ENCODE assay signal across 25 cellular contexts in genomic region chr1:245457562-245457961, GRCh38.
DNase-seq lines count a peak whose midpoint lies in the region; ATAC-seq, FAIRE-seq and TF ChIP-seq lines count a peak whose summit lies in the region.
"Had no signal": no experiment of that assay in that cellular context is flagged by ENCODE, and none has a peak within 500 bp of the region (broad histone marks: within the 10 kb centered on the region; RNA-seq: fewer than 3 reads in every experiment).

No MANE protein-coding gene starts in this region.

- TF ChIP-seq POLR2A in HepG2 (IDR thresholded peaks at IDR 0.05; ENCODE audit: insufficient read depth in 1 of 2, low read depth in 2 of 2, low read length in 2 of 2) (no peak), right lobe of liver (IDR thresholded peaks at IDR 0.05) (no peak), K562 (conservative IDR thresholded peaks at IDR 0.05) (no peak)

- intact Hi-C loops in HepG2 (cut with micrococcal nuclease; ENCODE audit: unreplicated experiment): no loop called here
- intact Hi-C loops in right lobe of liver (cut with DNase I): no loop called here
- intact Hi-C loops in K562 (cut with micrococcal nuclease): no loop called here

- WGBS in HepG2 (ENCODE audit: low lambda C conversion rate): 27% methylated on average over 1 of the region's 1 CpG
- WGBS in right lobe of liver (ENCODE audit: insufficient coverage, low coverage, low lambda C conversion rate, missing lambda C conversion rate): 16% methylated on average over 1 of the region's 1 CpG
- WGBS in K562 (ENCODE audit: insufficient coverage, low coverage, missing lambda C conversion rate): 4% methylated on average over 1 of the region's 1 CpG

- H3K4me3 ChIP-seq in HepG2 (replicated peaks in 1 of 3; ENCODE audit: insufficient read depth in 1 of 3, low read depth in 2 of 3, low read length in 3 of 3) (no peak overlapping the region), right lobe of liver (no peak overlapping the region), K562 (no peak overlapping the region)
- H3K4me3 ChIP-seq: A549; BLaER1 treated with 17β-estradiol and CSF1 and Interleukin-3, amounts not matched to agents 10 nM and 100 nM; GM12878 had no signal

- CTCF ChIA-PET in HepG2 (lab: Yijun Ruan, JAX; ENCODE audit: low intra/inter-chr PET ratio, low total read pairs): no interaction called here
- CTCF ChIA-PET in K562 (lab: Yijun Ruan, JAX; ENCODE audit: low intra/inter-chr PET ratio): no interaction called here

- H3K4me2 ChIP-seq in HepG2 (ENCODE audit: low read depth, low read length) (no peak overlapping the region), K562 (ENCODE audit: insufficient read depth, low read length) (no peak overlapping the region)
- H3K4me2 ChIP-seq: A549 had no signal

- no peak for FAIRE-seq in HepG2 (lab: Jason Lieb, UNC)
- no peak for FAIRE-seq in K562 (lab: Jason Lieb, UNC)
- FAIRE-seq: A549, GM12878, GM12892, GM18507, GM19239 had no signal

- no peaks in the 10 kb centered on the region for H3K27me3 ChIP-seq in HepG2 (ENCODE audit: control insufficient read depth in 1 of 2, insufficient read depth in 2 of 2, low read length in 2 of 2)
- H3K27me3 ChIP-seq in right lobe of liver: no peaks in the 10 kb centered on the region
- H3K27me3 ChIP-seq in K562 (ENCODE audit: control insufficient read depth in 2 of 2, insufficient read depth in 2 of 2, low read length in 2 of 2): peaks cover 9 to 27% of the 10 kb centered on the region in 2 experiments
- H3K27me3 ChIP-seq: BLaER1 treated with 17β-estradiol and CSF1 and Interleukin-3, amounts not matched to agents 10 nM and 100 nM had no signal

- DNase-seq in HepG2 (ENCODE audit: low spot score) (no peak), right lobe of liver (no peak), K562 (ENCODE audit: extremely low read depth in 1 of 4, low spot score in 3 of 4) (no peak), superior temporal gyrus (ENCODE audit: extremely low spot score) (peak; percentile 4), NCI-H226 (no peak)
- DNase-seq: AML-193; Caco-2; Calu3; CD4-positive, alpha-beta T cell; CD8-positive, alpha-beta T cell; DMS 273 treated with DMSO at 0.1 percent for 48 hours; DMS153; DMS53; DMS79; DND-41; GDM1 had no signal

- H3K79me2 ChIP-seq in HepG2 (ENCODE audit: insufficient read depth, low read length): no peaks in the 10 kb centered on the region
- no peaks in the 10 kb centered on the region for H3K79me2 ChIP-seq in K562 (ENCODE audit: control insufficient read depth, insufficient read depth, low read length)

- H3K27ac ChIP-seq in HepG2 (ENCODE audit: extremely low read length, insufficient read depth, low read length): no peak overlapping the region
- H3K27ac ChIP-seq in right lobe of liver: no peak overlapping the region
- no peak overlapping the region for H3K27ac ChIP-seq in K562 (ENCODE audit: extremely low read depth, low read depth, low read length)
- H3K27ac ChIP-seq: 22Rv1, A549, C4-2B had no signal

- H3K4me1 ChIP-seq in HepG2 (ENCODE audit: insufficient read depth, low read length): peaks cover 25% of the 10 kb centered on the region
- H3K4me1 ChIP-seq in right lobe of liver: no peaks in the 10 kb centered on the region
- no peaks in the 10 kb centered on the region for H3K4me1 ChIP-seq in K562 (replicated peaks in 1 of 2; ENCODE audit: control insufficient read depth in 2 of 2, insufficient read depth in 2 of 2, low read length in 2 of 2)
- H3K4me1 ChIP-seq: A549 had no signal

- H4K20me1 ChIP-seq in HepG2 (ENCODE audit: insufficient read depth, low read length) (no peaks in the 10 kb centered on the region), K562 (replicated peaks; ENCODE audit: control insufficient read depth, insufficient read depth, low read length) (peaks cover 4% of the 10 kb centered on the region; the same call in 1 of the 2 replicates)
- H4K20me1 ChIP-seq: BLaER1 treated with 17β-estradiol and CSF1 and Interleukin-3, amounts not matched to agents 10 nM and 100 nM had no signal

- BruUV-seq in HepG2 (replicated peaks; lab: Mats Ljungman, UMichigan): no TSS peak
- BruUV-seq in K562 (replicated peaks; lab: Mats Ljungman, UMichigan): no TSS peak

- no peak for ATAC-seq in HepG2
- no peak for ATAC-seq in right lobe of liver
- ATAC-seq in K562: no peak
- no peak for ATAC-seq in HG03175 (IDR thresholded peaks at IDR 0.05; ENCODE audit: unreplicated experiment)
- ATAC-seq: A549; CD8-positive, alpha-beta T cell; GM12878 had no signal

- H3K9me3 ChIP-seq in HepG2 (ENCODE audit: low read length) (no peaks in the 10 kb centered on the region), right lobe of liver (no peaks in the 10 kb centered on the region), K562 (replicated peaks; ENCODE audit: control insufficient read depth, insufficient read depth, low read depth, low read length) (no peaks in the 10 kb centered on the region)
- H3K9me3 ChIP-seq: A549; BLaER1 treated with 17β-estradiol and CSF1 and Interleukin-3, amounts not matched to agents 10 nM and 100 nM had no signal

- H3K9ac ChIP-seq in HepG2 (ENCODE audit: insufficient read depth, low read depth, low read length) (no peak overlapping the region), K562 (ENCODE audit: insufficient read depth in 1 of 2, low read depth in 2 of 2, low read length in 2 of 2) (no peak overlapping the region)
- H3K9ac ChIP-seq: BLaER1 treated with 17β-estradiol and CSF1 and Interleukin-3, amounts not matched to agents 10 nM and 100 nM had no signal

- H3K36me3 ChIP-seq in HepG2 (replicated peaks in 1 of 2; ENCODE audit: control insufficient read depth in 1 of 2, insufficient read depth in 2 of 2, low read length in 2 of 2) (no peaks in the 10 kb centered on the region), right lobe of liver (no peaks in the 10 kb centered on the region), K562 (ENCODE audit: control insufficient read depth, insufficient read depth, low read length) (no peaks in the 10 kb centered on the region)
- H3K36me3 ChIP-seq: BLaER1 treated with 17β-estradiol and CSF1 and Interleukin-3, amounts not matched to agents 10 nM and 100 nM had no signal

- TF ChIP-seq EP300 in HepG2 (IDR thresholded peaks at IDR 0.05; ENCODE audit: low read depth in 2 of 2, low read length in 2 of 2) (no peak), HepG2 (CRISPR knock-in tag; IDR thresholded peaks at IDR 0.05; ENCODE audit: borderline replicate concordance) (no peak), K562 (IDR thresholded peaks at IDR 0.05; ENCODE audit: low read length) (no peak)

- POLR2A ChIA-PET in HepG2 (lab: Yijun Ruan, JAX): no interaction called here
- POLR2A ChIA-PET in K562 (lab: Yijun Ruan, JAX): no interaction called here

- H2AFZ ChIP-seq in HepG2 (ENCODE audit: low read length): no peak overlapping the region
- no peak overlapping the region for H2AFZ ChIP-seq in K562 (ENCODE audit: low read depth, low read length)

- TF ChIP-seq CTCF in HepG2 (CRISPR knock-in tag; IDR thresholded peaks at IDR 0.05): no peak
- TF ChIP-seq CTCF in right lobe of liver (IDR thresholded peaks at IDR 0.05): no peak
- no peak for TF ChIP-seq CTCF in K562 (IDR thresholded peaks at IDR 0.05 in 2 of 3, conservative IDR thresholded peaks at IDR 0.05 in 1 of 3; ENCODE audit: insufficient read depth in 2 of 3, low read depth in 1 of 3, low read length in 3 of 3)

- TF ChIP-seq RAD21 in HepG2 (CRISPR knock-in tag; IDR thresholded peaks at IDR 0.05) (no peak), K562 (CRISPR knock-in tag; conservative IDR thresholded peaks at IDR 0.05 in 1 of 2, IDR thresholded peaks at IDR 0.05 in 1 of 2) (no peak)

- in situ Hi-C loops in HepG2 (cut with HindIII; ENCODE audit: extremely low pct_ligation_motif_present, low pct_unique_long_range_greater_than_20kb) (no loop called here), K562 (cut with MboI) (no loop called here)

- no peaks in the 10 kb centered on the region for H3K9me1 ChIP-seq in K562 (ENCODE audit: control insufficient read depth, insufficient read depth, low read length)

TF ChIP-seq in HepG2, 621 proteins besides CTCF, POLR2A, EP300 and RAD21:
- TF ChIP-seq KDM4B (CRISPR knock-in tag; IDR thresholded peaks at IDR 0.05) (no peak), MEIS2 (CRISPR knock-in tag; IDR thresholded peaks at IDR 0.05) (no peak), ATF7 (IDR thresholded peaks at IDR 0.05) (0 out of 2 replicates have a peak, but pooled peaks have one; percentile 10), ATF7 (CRISPR knock-in tag; IDR thresholded peaks at IDR 0.05) (no peak), DPF2 (CRISPR knock-in tag; IDR thresholded peaks at IDR 0.05; ENCODE audit: borderline replicate concordance, low read depth) (no peak)

TF ChIP-seq in K562, 482 proteins besides CTCF, POLR2A, EP300 and RAD21 (continues in another document):
- TF ChIP-seq SNRNP70 (optimal IDR thresholded peaks at IDR 0.05; ENCODE audit: low read depth, low read length) (no peak), ZNF280B (CRISPR knock-in tag; IDR thresholded peaks at IDR 0.05) (no peak), NBN (IDR thresholded peaks at IDR 0.05; ENCODE audit: low read depth) (no peak), CEBPG (CRISPR knock-in tag; IDR thresholded peaks at IDR 0.05) (no peak), CEBPG (tag; conservative IDR thresholded peaks at IDR 0.05 in 1 of 2, IDR thresholded peaks at IDR 0.05 in 1 of 2) (peak; percentile 58 to 83; a peak in 3 of 4 replicates), ZNF197 (CRISPR knock-in tag; IDR thresholded peaks at IDR 0.05; ENCODE audit: low read depth) (no peak), CEBPB (tag; IDR thresholded peaks at IDR 0.05) (peak; percentile 79), HNRNPH1 (optimal IDR thresholded peaks at IDR 0.05; ENCODE audit: low read depth, low read length) (no peak), ZNF77 (CRISPR knock-in tag; IDR thresholded peaks at IDR 0.05) (no peak)
- TF ChIP-seq, protein P1, sequence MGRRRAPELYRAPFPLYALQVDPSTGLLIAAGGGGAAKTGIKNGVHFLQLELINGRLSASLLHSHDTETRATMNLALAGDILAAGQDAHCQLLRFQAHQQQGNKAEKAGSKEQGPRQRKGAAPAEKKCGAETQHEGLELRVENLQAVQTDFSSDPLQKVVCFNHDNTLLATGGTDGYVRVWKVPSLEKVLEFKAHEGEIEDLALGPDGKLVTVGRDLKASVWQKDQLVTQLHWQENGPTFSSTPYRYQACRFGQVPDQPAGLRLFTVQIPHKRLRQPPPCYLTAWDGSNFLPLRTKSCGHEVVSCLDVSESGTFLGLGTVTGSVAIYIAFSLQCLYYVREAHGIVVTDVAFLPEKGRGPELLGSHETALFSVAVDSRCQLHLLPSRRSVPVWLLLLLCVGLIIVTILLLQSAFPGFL (CRISPR knock-in tag; IDR thresholded peaks at IDR 0.05): no peak

Comparison
In these comparisons a context has a peak if more than half of its experiments do, and no peak if none do; other contexts are left out.
1. Of the 241 proteins assayed by ChIP-seq in both HepG2 and K562: peak only in HepG2: none; only in K562: CEBPB and CEBPG; in both: none; in neither: 237; mixed calls (peak in some experiments, not most) for 2.